15 cellular contexts compared by ENCODE assay signal in the genomic region with DNA sequence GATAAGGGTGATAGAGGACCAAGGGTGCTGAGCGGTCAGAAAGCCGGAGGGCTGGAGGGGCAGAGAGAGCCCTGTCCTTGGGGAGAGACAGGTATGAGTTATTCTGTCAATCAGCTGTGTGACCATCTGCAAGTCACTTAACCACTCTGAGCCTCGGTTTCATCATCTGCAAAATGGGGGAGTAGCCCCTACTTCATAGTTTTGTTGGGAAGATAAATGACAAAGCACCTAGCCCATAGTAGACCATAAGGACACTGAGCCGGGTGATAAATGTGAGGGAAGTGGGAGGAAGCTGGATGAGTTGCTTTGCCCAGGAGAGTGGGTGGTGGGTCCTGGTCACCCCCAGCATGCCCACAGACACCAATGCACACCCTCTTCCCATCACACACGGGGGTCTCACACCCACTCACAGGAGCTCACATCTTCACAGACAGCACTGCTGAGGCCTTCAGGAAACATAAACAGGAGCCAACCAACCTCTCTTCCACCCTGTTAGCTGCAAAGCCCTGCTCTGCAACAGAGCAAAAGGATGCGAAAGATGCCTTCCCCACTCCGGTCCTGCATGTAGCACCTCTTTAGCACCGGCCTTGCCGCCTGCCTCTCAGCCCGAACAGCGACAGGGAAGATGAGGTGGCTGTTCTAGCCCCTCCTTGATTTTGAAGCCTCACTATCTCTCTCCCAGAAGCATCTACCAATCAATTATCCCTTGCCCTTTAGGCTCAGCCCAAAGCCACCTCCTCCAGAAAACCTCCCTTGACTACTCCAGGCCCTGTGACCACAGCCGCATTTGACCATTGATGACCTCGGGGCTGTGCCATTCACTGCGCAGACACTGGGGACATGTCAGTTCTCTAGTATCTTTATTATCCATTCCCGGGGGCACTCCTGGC. TPM values are rescaled to one million over a fixed set of nuclear protein-coding genes. Genes with fewer than 3 reads are reported as not detected.
"Had no signal": no experiment of that assay in that cellular context is flagged by ENCODE, and none has a peak within 500 bp of the region (broad histone marks: within the 10 kb centered on the region; RNA-seq: fewer than 3 reads in every experiment).

No MANE protein-coding gene starts in this region.

- H3K27me3 ChIP-seq: gastroesophageal sphincter had no signal

- H3K4me3 Mint-ChIP-seq: activated naive CD8-positive, alpha-beta T cell treated with anti-CD3 and anti-CD28 coated beads for 36 hours; activated T-helper 1 cell treated with anti-CD3 and anti-CD28 coated beads, Interleukin-12 subunit alpha, Interleukin-12 subunit beta, Interleukin-2, Interleukin-4 antibody, amounts not matched to agents 30 ng/mL and 10 ng/mL and 1 ng/mL, durations not matched to agents 14 hours and 24 hours and 36 hours; nephron; stimulated activated naive CD8-positive, alpha-beta T cell treated with anti-CD3 and anti-CD28 coated beads, Interleukin-15, amount 100 ng/mL, for 72 hours; T-helper 2 cell treated with Interferon-gamma antibody and Interleukin-4, amounts not matched to agents 5 μg/mL and 100 μg/mL, for 36 hours had no signal

- H3K27me3 Mint-ChIP-seq: activated naive CD8-positive, alpha-beta T cell treated with anti-CD3 and anti-CD28 coated beads for 36 hours; stimulated activated naive CD8-positive, alpha-beta T cell treated with anti-CD3 and anti-CD28 coated beads, Interleukin-15, amount 100 ng/mL, for 72 hours had no signal

- H3K9me3 Mint-ChIP-seq: activated naive CD8-positive, alpha-beta T cell treated with anti-CD3 and anti-CD28 coated beads for 36 hours; activated T-helper 1 cell treated with anti-CD3 and anti-CD28 coated beads, Interleukin-12 subunit alpha, Interleukin-12 subunit beta, Interleukin-2, Interleukin-4 antibody, amounts not matched to agents 30 ng/mL and 10 ng/mL and 1 ng/mL, durations not matched to agents 14 hours and 24 hours and 36 hours; nephron; stimulated activated naive CD8-positive, alpha-beta T cell treated with anti-CD3 and anti-CD28 coated beads, Interleukin-15, amount 100 ng/mL, for 72 hours; T-helper 2 cell treated with Interferon-gamma antibody and Interleukin-4, amounts not matched to agents 5 μg/mL and 100 μg/mL, for 36 hours had no signal

- H3K36me3 ChIP-seq: gastroesophageal sphincter had no signal

- H3K36me3 Mint-ChIP-seq: activated naive CD8-positive, alpha-beta T cell treated with anti-CD3 and anti-CD28 coated beads for 36 hours had no signal

- H3K4me1 Mint-ChIP-seq: activated naive CD8-positive, alpha-beta T cell treated with anti-CD3 and anti-CD28 coated beads for 36 hours; stimulated activated naive CD8-positive, alpha-beta T cell treated with anti-CD3 and anti-CD28 coated beads, Interleukin-15, amount 100 ng/mL, for 72 hours had no signal

- H3K9me3 ChIP-seq: gastroesophageal sphincter had no signal

- H3K27ac Mint-ChIP-seq: activated naive CD8-positive, alpha-beta T cell treated with anti-CD3 and anti-CD28 coated beads for 36 hours; activated T-helper 1 cell treated with anti-CD3 and anti-CD28 coated beads, Interleukin-12 subunit alpha, Interleukin-12 subunit beta, Interleukin-2, Interleukin-4 antibody, amounts not matched to agents 30 ng/mL and 10 ng/mL and 1 ng/mL, durations not matched to agents 14 hours and 24 hours and 36 hours; stimulated activated naive CD8-positive, alpha-beta T cell treated with anti-CD3 and anti-CD28 coated beads, Interleukin-15, amount 100 ng/mL, for 72 hours; T-helper 2 cell treated with Interferon-gamma antibody and Interleukin-4, amounts not matched to agents 5 μg/mL and 100 μg/mL, for 36 hours had no signal

- H3K4me3 ChIP-seq: gastroesophageal sphincter had no signal

- H3K27ac ChIP-seq: gastroesophageal sphincter had no signal

- DNase-seq: activated naive CD8-positive, alpha-beta T cell treated with anti-CD3 and anti-CD28 coated beads for 36 hours; cerebellar nuclear complex; erythroblast; stimulated activated naive CD8-positive, alpha-beta T cell treated with anti-CD3 and anti-CD28 coated beads, Interleukin-15, amount 100 ng/mL, for 72 hours had no signal

- H3K4me1 ChIP-seq: gastroesophageal sphincter had no signal

- FAIRE-seq: islet of Langerhans had no signal

RNA-seq across cellular contexts. Expression of a gene that starts 18.9 kb away (rescaled TPM):
- total RNA-seq: activated CD8-positive, alpha-beta memory T cell treated with anti-CD3 and anti-CD28 coated beads for 36 hours; activated naive CD8-positive, alpha-beta T cell treated with anti-CD3 and anti-CD28 coated beads for 36 hours; activated T-helper 1 cell treated with anti-CD3 and anti-CD28 coated beads, Interleukin-12 subunit alpha, Interleukin-12 subunit beta, Interleukin-2, Interleukin-4 antibody, amounts not matched to agents 30 ng/mL and 10 ng/mL and 1 ng/mL, durations not matched to agents 14 hours and 24 hours and 36 hours; dermis microvascular lymphatic vessel endothelial cell; osteoblast; pulmonary artery endothelial cell; sciatic nerve; temporal lobe had no signal
